In the genomic region with DNA sequence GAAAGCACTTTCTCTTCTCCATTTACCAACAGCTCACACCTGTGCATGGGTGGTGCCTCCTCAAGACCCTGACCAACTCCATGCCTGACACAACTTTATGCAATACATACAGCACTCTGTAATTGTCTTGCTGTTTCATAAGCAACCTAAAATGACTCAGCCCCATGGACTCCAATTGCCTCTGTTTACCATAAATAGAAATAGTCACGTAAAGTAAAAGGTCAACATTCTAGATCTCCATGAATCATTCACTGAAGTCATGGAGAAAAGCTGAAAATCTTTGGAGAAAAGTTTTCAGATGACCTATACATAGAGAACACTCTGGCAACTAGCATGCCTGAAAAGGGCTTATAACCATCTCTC, we compare ENCODE assay signal across 10 cellular contexts.
DNase-seq lines count a peak whose midpoint lies in the region; ATAC-seq, FAIRE-seq and TF ChIP-seq lines count a peak whose summit lies in the region.
"Had no signal": no experiment of that assay in that cellular context is flagged by ENCODE, and none has a peak within 500 bp of the region (broad histone marks: within the 10 kb centered on the region; RNA-seq: fewer than 3 reads in every experiment).

No MANE protein-coding gene starts in this region.

- no peak for ATAC-seq in GM19455 (IDR thresholded peaks at IDR 0.05; ENCODE audit: unreplicated experiment)

- no peak for DNase-seq in GM19239 (ENCODE audit: insufficient read length, low spot score)
- peak; percentile 28 for DNase-seq in SIG-M5 (lab: John Stamatoyannopoulos, UW)
- DNase-seq in fibroblast of villous mesenchyme (ENCODE audit: low read depth), result peak; percentile 91
- DNase-seq in effector CD4-positive, alpha-beta T cell, result no peak
- no peak for DNase-seq in SK-N-DZ (ENCODE audit: low spot score)
- DNase-seq in frontal cortex (ENCODE audit: low spot score in 2 of 2), result no peak
- DNase-seq: activated CD4-positive, CD25-positive, alpha-beta regulatory T cell treated with anti-CD3 and anti-CD28 coated beads, Interleukin-2, amount 50 U/mL, for 72 hours; NCI-H1105 treated with DMSO at 0.1 percent for 48 hours had no signal

- H3K36me3 ChIP-seq in skeletal muscle satellite cell (ENCODE audit: insufficient read depth, low read length), result no peaks in the 10 kb centered on the region

- H3K4me1 ChIP-seq in skeletal muscle satellite cell (ENCODE audit: control insufficient read depth, insufficient read depth, low read length), result peaks cover 48% of the 10 kb centered on the region

- H3K9ac ChIP-seq in skeletal muscle satellite cell (ENCODE audit: low read depth, low read length), result peak overlapping the region; percentile 30

- H3K4me3 ChIP-seq in fibroblast of villous mesenchyme (ENCODE audit: low read depth, low read length) (no peak overlapping the region), skeletal muscle satellite cell (ENCODE audit: low read length) (no peak overlapping the region)

- no peaks in the 10 kb centered on the region for H3K9me3 ChIP-seq in skeletal muscle satellite cell (replicated peaks; ENCODE audit: low read length)

- FAIRE-seq in GM19239 (lab: Jason Lieb, UNC) (peak; percentile 62), frontal cortex (lab: Jason Lieb, UNC) (no peak)

- H3K4me2 ChIP-seq in skeletal muscle satellite cell (ENCODE audit: low read length), result peak overlapping the region; percentile 57

- H3K27me3 ChIP-seq in skeletal muscle satellite cell (ENCODE audit: control insufficient read depth, insufficient read depth, low read length), result no peaks in the 10 kb centered on the region

- TF ChIP-seq CTCF in fibroblast of villous mesenchyme (IDR thresholded peaks at IDR 0.05; ENCODE audit: insufficient read depth, low read depth, low read length), result no peak

Comparison
In these comparisons a context has a peak if more than half of its experiments do, and no peak if none do; other contexts are left out.
1. DNase-seq: peak in SIG-M5 (single experiment) and fibroblast of villous mesenchyme (single experiment); none in GM19239 (single experiment), effector CD4-positive, alpha-beta T cell (single experiment), SK-N-DZ (single experiment) and frontal cortex (0 of 2).